Comparison of ENCODE assay signal across 16 cellular contexts in the genomic region with DNA sequence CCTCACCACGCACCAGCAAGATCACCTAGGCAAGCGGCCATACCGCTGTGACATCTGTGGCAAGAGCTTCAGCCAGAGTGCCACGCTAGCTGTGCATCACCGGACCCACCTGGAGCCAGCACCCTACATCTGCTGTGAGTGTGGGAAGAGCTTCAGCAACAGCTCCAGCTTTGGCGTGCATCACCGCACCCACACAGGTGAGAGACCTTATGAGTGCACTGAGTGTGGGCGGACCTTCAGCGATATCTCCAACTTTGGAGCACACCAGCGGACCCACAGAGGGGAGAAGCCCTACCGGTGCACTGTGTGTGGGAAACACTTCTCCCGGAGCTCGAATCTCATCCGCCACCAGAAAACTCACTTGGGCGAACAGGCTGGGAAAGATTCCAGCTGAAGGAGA.
"Had no signal": no experiment of that assay in that cellular context is flagged by ENCODE, and none has a peak within 500 bp of the region (broad histone marks: within the 10 kb centered on the region; RNA-seq: fewer than 3 reads in every experiment).

No MANE protein-coding gene starts in this region.

- H3K27me3 Mint-ChIP-seq: dendritic cell treated with granulocyte-macrophage colony-stimulating factor and Interleukin-4, amounts not matched to agents 40 ng/mL and 50 ng/mL, for 4 days; effector memory CD8-positive, alpha-beta T cell; naive thymus-derived CD4-positive, alpha-beta T cell had no signal

- ATAC-seq: effector memory CD8-positive, alpha-beta T cell; heart left ventricle; left colon; naive thymus-derived CD4-positive, alpha-beta T cell had no signal

- DNase-seq: effector memory CD8-positive, alpha-beta T cell; esophagus squamous epithelium; foreskin fibroblast; heart left ventricle; hippocampal formation; left colon; mesendoderm; naive thymus-derived CD4-positive, alpha-beta T cell; posterior cingulate gyrus; small intestine; stimulated activated CD4-positive, alpha-beta T cell treated with anti-CD3 and anti-CD28 coated beads, Interleukin-12 subunit alpha, Interleukin-12 subunit beta, amount 100 ng/mL, for 4 hours; stimulated activated naive CD4-positive, alpha-beta T cell; stomach; trophoblast cell had no signal

- H3K4me3 ChIP-seq: esophagus squamous epithelium, heart left ventricle, right atrium auricular region, stomach had no signal

- H3K4me3 Mint-ChIP-seq: dendritic cell treated with granulocyte-macrophage colony-stimulating factor and Interleukin-4, amounts not matched to agents 40 ng/mL and 50 ng/mL, for 4 days; effector memory CD8-positive, alpha-beta T cell; naive thymus-derived CD4-positive, alpha-beta T cell had no signal

- H3K27me3 ChIP-seq: esophagus squamous epithelium, heart left ventricle, right atrium auricular region, stomach had no signal

- H3K27ac ChIP-seq: esophagus squamous epithelium, heart left ventricle, right atrium auricular region, stomach had no signal

- H3K9me3 Mint-ChIP-seq: effector memory CD8-positive, alpha-beta T cell had no signal

- H3K9me3 ChIP-seq: right atrium auricular region had no signal

- H3K27ac Mint-ChIP-seq: dendritic cell treated with granulocyte-macrophage colony-stimulating factor and Interleukin-4, amounts not matched to agents 40 ng/mL and 50 ng/mL, for 4 days; naive thymus-derived CD4-positive, alpha-beta T cell had no signal
